Comparison of ENCODE assay signal across 16 cellular contexts in the genomic region with DNA sequence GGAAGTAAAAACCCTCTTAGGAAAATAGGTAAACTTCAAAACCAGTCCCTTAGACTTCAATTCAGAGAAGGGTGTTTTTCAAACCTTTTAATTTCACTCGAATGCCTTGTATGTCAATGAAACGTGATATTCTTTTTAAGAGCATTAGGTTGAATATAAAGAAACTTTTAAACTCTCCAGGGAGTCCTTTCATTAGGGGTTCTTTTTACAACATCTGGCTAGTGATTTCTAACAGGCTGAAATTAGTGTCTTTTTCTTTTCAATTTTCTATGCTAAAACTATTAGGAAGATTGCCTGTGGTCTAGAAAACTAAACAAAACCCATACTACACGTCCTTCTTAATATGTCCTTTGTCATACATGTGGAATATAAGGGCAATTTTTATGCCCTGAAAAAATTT.
DNase-seq lines count a peak whose midpoint lies in the region; TF ChIP-seq lines count a peak whose summit lies in the region.
"Had no signal": no experiment of that assay in that cellular context is flagged by ENCODE, and none has a peak within 500 bp of the region (broad histone marks: within the 10 kb centered on the region; RNA-seq: fewer than 3 reads in every experiment).

No MANE protein-coding gene starts in this region.

- no peaks in the 10 kb centered on the region for H3K36me3 Mint-ChIP-seq in Calu3 (ENCODE audit: insufficient read depth, unreplicated experiment)
- peaks cover 4% of the 10 kb centered on the region for H3K36me3 Mint-ChIP-seq in neural crest cell (ENCODE audit: low read depth)
- H3K36me3 Mint-ChIP-seq: naive thymus-derived CD4-positive, alpha-beta T cell had no signal

- H3K4me1 Mint-ChIP-seq in Calu3 (ENCODE audit: low read depth, unreplicated experiment) (peaks cover 30% of the 10 kb centered on the region), neural crest cell (peaks cover 59% of the 10 kb centered on the region)

- BruUV-seq in Calu3 (replicated peaks; lab: Mats Ljungman, UMichigan) = no TSS peak

- no peaks in the 10 kb centered on the region for H3K36me3 ChIP-seq in adipocyte (ENCODE audit: control insufficient read depth, insufficient read depth, low read length, severe bottlenecking)
- H3K36me3 ChIP-seq: gastroesophageal sphincter, left ventricle myocardium inferior had no signal

- peaks cover 39% of the 10 kb centered on the region for H3K4me1 ChIP-seq in adipocyte (ENCODE audit: control insufficient read depth, insufficient read depth, low read length)
- H3K4me1 ChIP-seq: gastroesophageal sphincter had no signal

- no peak overlapping the region for H3K4me3 ChIP-seq in adipocyte (ENCODE audit: low read length)
- H3K4me3 ChIP-seq: gastroesophageal sphincter, left ventricle myocardium inferior had no signal

- no peaks in the 10 kb centered on the region for H3K9me3 Mint-ChIP-seq in Calu3 (ENCODE audit: low read depth, unreplicated experiment)
- peaks cover 3% of the 10 kb centered on the region for H3K9me3 Mint-ChIP-seq in neural crest cell

- CTCF ChIA-PET in Calu3 (lab: Charles Lee) = no interaction called here

- peak overlapping the region; percentile 41 for H3K27ac Mint-ChIP-seq in Calu3 (ENCODE audit: unreplicated experiment)
- H3K27ac Mint-ChIP-seq in neural crest cell (ENCODE audit: unreplicated experiment) = peak overlapping the region; percentile 94
- H3K27ac Mint-ChIP-seq: naive thymus-derived CD4-positive, alpha-beta T cell had no signal

- peak overlapping the region; percentile 47 for H3K9ac ChIP-seq in adipocyte (ENCODE audit: low read length)
- H3K9ac ChIP-seq: KMS-11 had no signal

- no peaks in the 10 kb centered on the region for H3K27me3 ChIP-seq in adipocyte (replicated peaks; ENCODE audit: control insufficient read depth, insufficient read depth, low read length)
- H3K27me3 ChIP-seq: gastroesophageal sphincter had no signal

- no peaks in the 10 kb centered on the region for H3K9me3 ChIP-seq in adipocyte (ENCODE audit: control insufficient read depth, low read length)
- H3K9me3 ChIP-seq: gastroesophageal sphincter had no signal

- no peak for DNase-seq in Calu3
- peak; percentile 70 for DNase-seq in NCI-H146 (lab: John Stamatoyannopoulos, UW)
- no peak for DNase-seq in adipocyte (ENCODE audit: low read depth)
- no peak for DNase-seq in neural crest cell (ENCODE audit: low read depth, low spot score)
- no peak for DNase-seq in activated naive CD4-positive, alpha-beta T cell treated with Interleukin-2 at 50 U/mL for 16 hours
- no peak for DNase-seq in epidermal melanocyte (ENCODE audit: insufficient read length, low spot score)
- no peak for DNase-seq in HK-2 (ENCODE audit: unreplicated experiment)
- no peak for DNase-seq in dedifferentiated amniotic fluid mesenchymal stem cell (ENCODE audit: extremely low spot score)
- DNase-seq: activated CD8-positive, alpha-beta memory T cell treated with anti-CD3 and anti-CD28 coated beads for 24 hours; left ventricle myocardium inferior; naive thymus-derived CD4-positive, alpha-beta T cell; NCI-H187; stimulated activated CD4-positive, alpha-beta T cell treated with anti-CD3 and anti-CD28 coated beads, Interleukin-15, amount 100 ng/mL, for 24 hours; T-helper 1 cell had no signal

- H3K27me3 Mint-ChIP-seq in Calu3 (ENCODE audit: unreplicated experiment) (no peaks in the 10 kb centered on the region), neural crest cell (ENCODE audit: low read depth) (no peaks in the 10 kb centered on the region)

- no peak for TF ChIP-seq CTCF in Calu3 (IDR thresholded peaks at IDR 0.05; ENCODE audit: unreplicated experiment)
- TF ChIP-seq CTCF in neural crest cell (conservative IDR thresholded peaks at IDR 0.05) = no peak

- H3K4me3 Mint-ChIP-seq in Calu3 (ENCODE audit: low read depth, unreplicated experiment) (no peak overlapping the region), neural crest cell (peak overlapping the region; percentile 64)
- H3K4me3 Mint-ChIP-seq: naive thymus-derived CD4-positive, alpha-beta T cell had no signal

- intact Hi-C loops in Calu3 (cut with micrococcal nuclease; ENCODE audit: unreplicated experiment) = no loop called here
